Comparison of ENCODE assay signal across 13 cellular contexts in genomic region chr1:149608473-149608872, GRCh38. TPM values are rescaled to one million over a fixed set of nuclear protein-coding genes. Genes with fewer than 3 reads are reported as not detected.
A peak's percentile ranks its signal among the peaks of the same experiment; 100 is the strongest.
DNase-seq lines count a peak whose midpoint lies in the region; ATAC-seq and TF ChIP-seq lines count a peak whose summit lies in the region.
"Not testable (repeated sequence)": the region's sequence is repeated elsewhere in the genome, so short reads cannot be mapped to it uniquely, and the experiment has no call there.
"Had no signal": no experiment of that assay in that cellular context is flagged by ENCODE, and none has a peak within 500 bp of the region (broad histone marks: within the 10 kb centered on the region; RNA-seq: fewer than 3 reads in every experiment).

No MANE protein-coding gene starts in this region.

- not testable (repeated sequence) for H3K27ac ChIP-seq in CD8-positive, alpha-beta memory T cell (ENCODE audit: low read depth, low read length); coronary artery
- peak overlapping the region in 2 of 12 donors; percentile 43 for H3K27ac ChIP-seq in heart left ventricle
- peak overlapping the region; percentile 59 to 78 (median 70) for H3K27ac ChIP-seq in transverse colon

- intact Hi-C loops in heart left ventricle (cut with DNase I); transverse colon (cut with DNase I; ENCODE audit: low total_unique reads): not testable (repeated sequence)

- TF ChIP-seq CTCF in coronary artery (IDR thresholded peaks at IDR 0.05); heart left ventricle (IDR thresholded peaks at IDR 0.05); transverse colon (IDR thresholded peaks at IDR 0.05): not testable (repeated sequence)

- not testable (repeated sequence) for H3K4me1 ChIP-seq in CD8-positive, alpha-beta memory T cell (ENCODE audit: insufficient read depth, low read length); heart left ventricle; transverse colon

- H3K36me3 ChIP-seq in CD8-positive, alpha-beta memory T cell (ENCODE audit: insufficient read depth, low read length); heart left ventricle; transverse colon: not testable (repeated sequence)

- CTCF ChIA-PET in CD8-positive, alpha-beta memory T cell (lab: Charles Lee): not testable (repeated sequence)

- H3K27me3 Mint-ChIP-seq in CD8-positive, alpha-beta memory T cell; naive thymus-derived CD8-positive, alpha-beta T cell: not testable (repeated sequence)

- in situ Hi-C loops in transverse colon (cut with MboI; ENCODE audit: low pct_ligation_motif_present in 1 of 4, low pct_unique_long_range_greater_than_20kb in 1 of 4, low sequenced_read_pairs in 3 of 4): not testable (repeated sequence)

- TF ChIP-seq POLR2A in heart left ventricle (IDR thresholded peaks at IDR 0.05); transverse colon (IDR thresholded peaks at IDR 0.05): not testable (repeated sequence)

- not testable (repeated sequence) for H3K4me3 ChIP-seq in CD8-positive, alpha-beta memory T cell (ENCODE audit: low read length)
- peak overlapping the region; percentile 30 for H3K4me3 ChIP-seq in Jurkat, Clone E6-1 (ENCODE audit: low read length)
- H3K4me3 ChIP-seq in coronary artery: peak overlapping the region; percentile 55
- peak overlapping the region in 8 of 12 donors; percentile 21 to 49 (median 33) for H3K4me3 ChIP-seq in heart left ventricle
- H3K4me3 ChIP-seq in transverse colon: peak overlapping the region in 1 of 4 donors; percentile 37

- peak overlapping the region in 1 of 7 donors; percentile 15 for H3K4me3 Mint-ChIP-seq in CD8-positive, alpha-beta memory T cell
- H3K4me3 Mint-ChIP-seq in naive thymus-derived CD8-positive, alpha-beta T cell: not testable (repeated sequence)

- POLR2A ChIA-PET in CD8-positive, alpha-beta memory T cell (lab: Charles Lee); naive thymus-derived CD8-positive, alpha-beta T cell (lab: Charles Lee): not testable (repeated sequence)

- ATAC-seq in heart left ventricle; naive thymus-derived CD8-positive, alpha-beta T cell: not testable (repeated sequence)

- 18 to 23% (median 19%) methylated on average over 4 to 6 of the region's 12 CpGs; no CpG with 5 or more reads in 1 of the 4 donors for WGBS in heart left ventricle, 4 donors
- WGBS in transverse colon (ENCODE audit: low coverage in 1 of 2), 2 donors: no CpG with 5 or more reads among the region's 12 CpGs

- H3K27me3 ChIP-seq in CD8-positive, alpha-beta memory T cell (ENCODE audit: insufficient read depth, low read length, poor library complexity, severe bottlenecking); heart left ventricle; transverse colon: not testable (repeated sequence)

- H3K9me3 Mint-ChIP-seq in CD8-positive, alpha-beta memory T cell; naive thymus-derived CD8-positive, alpha-beta T cell: not testable (repeated sequence)

- not testable (repeated sequence) for H3K27ac Mint-ChIP-seq in CD8-positive, alpha-beta memory T cell; naive thymus-derived CD8-positive, alpha-beta T cell

- H3K36me3 Mint-ChIP-seq in CD8-positive, alpha-beta memory T cell; naive thymus-derived CD8-positive, alpha-beta T cell: not testable (repeated sequence)

- DNase-seq in CD8-positive, alpha-beta memory T cell: peak in 4 of 5 donors; percentile 30 to 77 (median 70)
- DNase-seq in Jurkat, Clone E6-1 (ENCODE audit: low read depth, low spot score); coronary artery (ENCODE audit: low spot score); heart left ventricle; transverse colon: not testable (repeated sequence)
- DNase-seq in T-helper 22 cell (ENCODE audit: low read depth): peak; percentile 40
- peak; percentile 13 for DNase-seq in activated effector memory CD4-positive, alpha-beta T cell treated with Interleukin-2 at 50 U/mL for 16 hours
- DNase-seq in naive thymus-derived CD8-positive, alpha-beta T cell: peak in 8 of 10 donors; percentile 53 to 81 (median 67)

- not testable (repeated sequence) for H3K9me3 ChIP-seq in CD8-positive, alpha-beta memory T cell (ENCODE audit: low read length); heart left ventricle; transverse colon

- not testable (repeated sequence) for TF ChIP-seq EP300 in transverse colon (IDR thresholded peaks at IDR 0.05; ENCODE audit: low read depth)

- H3K4me1 Mint-ChIP-seq in CD8-positive, alpha-beta memory T cell; naive thymus-derived CD8-positive, alpha-beta T cell: not testable (repeated sequence)

RNA-seq across cellular contexts. Expression of gene PPIAL4C, which starts 24.8 kb away (rescaled TPM):
- 1 to 10 TPM in 1 of 2 experiments, under 1 TPM in 1; 0.64 to 1.5 TPM for total RNA-seq in CD8-positive, alpha-beta memory T cell
- polyA plus RNA-seq in CD8-positive, alpha-beta memory T cell: not detected
- polyA plus RNA-seq in Jurkat, Clone E6-1 (2012; ENCODE audit: insufficient read depth, insufficient read length): not detected
- total RNA-seq in heart left ventricle: not detected
- not detected for polyA plus RNA-seq in heart left ventricle
- total RNA-seq in naive thymus-derived CD8-positive, alpha-beta T cell: 1 to 10 TPM; 2.7 to 3.6 TPM
- not detected for polyA plus RNA-seq in naive thymus-derived CD8-positive, alpha-beta T cell
- total RNA-seq in transverse colon: not detected
- total RNA-seq: dermis blood vessel endothelial cell, GM23248, HT-29, mesenteric fat pad, renal cortical epithelial cell had no signal
- polyA plus RNA-seq: GM23248 had no signal
